Comparison of ENCODE assay signal across 10 cellular contexts in the genomic region with DNA sequence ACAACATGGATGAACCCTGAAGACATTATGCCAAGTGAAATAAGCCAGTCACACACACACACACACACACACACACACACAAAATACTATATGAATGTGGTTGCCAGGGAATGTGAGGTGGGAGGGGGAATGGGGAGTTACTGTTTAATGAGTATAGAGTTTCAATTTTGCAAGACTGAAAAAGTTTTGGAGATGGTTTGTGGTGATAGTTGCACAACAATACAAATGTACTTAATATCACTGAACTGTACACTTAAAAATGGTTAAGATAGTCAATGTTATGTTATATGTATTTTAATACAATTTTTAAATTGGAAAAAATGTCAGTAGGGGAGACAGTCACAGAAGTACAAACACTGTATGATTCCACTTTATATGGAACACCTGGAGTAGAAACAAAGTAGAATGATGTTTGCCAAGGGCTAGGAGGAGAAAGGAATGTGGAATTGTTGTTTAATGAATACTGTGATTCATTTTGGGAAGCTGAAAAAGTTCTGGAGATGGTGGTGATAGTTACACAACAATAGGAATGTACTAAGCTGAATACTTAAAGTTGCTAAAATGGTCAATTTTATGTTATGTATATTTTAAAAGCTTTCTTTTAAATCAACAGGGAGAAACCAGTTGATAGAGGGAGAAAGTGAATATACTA.
DNase-seq lines count a peak whose midpoint lies in the region; ATAC-seq and TF ChIP-seq lines count a peak whose summit lies in the region.
"Had no signal": no experiment of that assay in that cellular context is flagged by ENCODE, and none has a peak within 500 bp of the region (broad histone marks: within the 10 kb centered on the region; RNA-seq: fewer than 3 reads in every experiment).

No MANE protein-coding gene starts in this region.

- H3K27me3 Mint-ChIP-seq in CD4-positive, alpha-beta memory T cell = no peaks in the 10 kb centered on the region

- peak overlapping the region; percentile 71 for H3K4me2 ChIP-seq in MM.1S (ENCODE audit: low read depth, low read length)

- peaks cover 0 to 5% (median 0%) of the 10 kb centered on the region in 8 donors for H3K9me3 Mint-ChIP-seq in CD4-positive, alpha-beta memory T cell

- DNase-seq in CD4-positive, alpha-beta memory T cell = no peak
- peak; percentile 30 for DNase-seq in MM.1S
- DNase-seq in astrocyte of the spinal cord (ENCODE audit: low read depth, low spot score) = peak; percentile 44
- peak; percentile 39 for DNase-seq in lung (ENCODE audit: low spot score)
- no peak for DNase-seq in G401 (ENCODE audit: low spot score)
- no peak for DNase-seq in activated CD4-positive, alpha-beta T cell treated with anti-CD3 and anti-CD28 coated beads, Interleukin-2, amount 50 U/mL, for 4 hours
- DNase-seq: NCI-H1105 treated with DMSO at 0.1 percent for 48 hours, right cardiac atrium had no signal

- peaks cover 56% of the 10 kb centered on the region for H3K4me1 ChIP-seq in CD4-positive, alpha-beta memory T cell (ENCODE audit: insufficient read depth, low read length)
- H3K4me1 ChIP-seq in MM.1S (ENCODE audit: low read length) (peaks cover 85% of the 10 kb centered on the region), lung (ENCODE audit: control insufficient read depth in 2 of 2, insufficient read depth in 2 of 2, low read length in 2 of 2) (peaks cover 4 to 24% of the 10 kb centered on the region in 2 donors)

- H2AFZ ChIP-seq in MM.1S (ENCODE audit: low read length) = no peak overlapping the region

- no peaks in the 10 kb centered on the region for H3K27me3 ChIP-seq in CD4-positive, alpha-beta memory T cell (ENCODE audit: insufficient read depth, low read length)
- H3K27me3 ChIP-seq in MM.1S (replicated peaks; ENCODE audit: insufficient read depth, low read length) = no peaks in the 10 kb centered on the region
- no peaks in the 10 kb centered on the region for H3K27me3 ChIP-seq in lung (ENCODE audit: control insufficient read depth, insufficient read depth)

- POLR2A ChIA-PET in CD4-positive, alpha-beta memory T cell (lab: Charles Lee; ENCODE audit: partially characterized antibody) = interaction anchor here (0.9 to 1.8 kb wide), 2 partner anchors 35 to 213 kb away, joined by 3 to 10 read pairs; no protein-coding TSS in a partner anchor

- peak overlapping the region in 5 of 8 donors; percentile 29 to 66 (median 54) for H3K4me3 Mint-ChIP-seq in CD4-positive, alpha-beta memory T cell

- ATAC-seq in lung (ENCODE audit: insufficient read depth, low FRiP score) (peak; percentile 8), HG03135 (IDR thresholded peaks at IDR 0.05; ENCODE audit: unreplicated experiment) (no peak), HG02571 (IDR thresholded peaks at IDR 0.05; ENCODE audit: unreplicated experiment) (no peak)
- ATAC-seq: right cardiac atrium had no signal

- H4K20me1 ChIP-seq in MM.1S (ENCODE audit: insufficient read depth, low read length) = no peaks in the 10 kb centered on the region

- in situ Hi-C loops in astrocyte of the spinal cord (cut with HindIII; ENCODE audit: low sequenced_read_pairs) = no loop called here
- in situ Hi-C loops in G401 (cut with HindIII; ENCODE audit: low sequenced_read_pairs) = no loop called here

- H3F3A ChIP-seq in MM.1S (ENCODE audit: insufficient read depth, low read length) = peaks cover 68% of the 10 kb centered on the region

- H3K9me2 ChIP-seq in MM.1S (replicated peaks; ENCODE audit: insufficient read depth, low read length) = no peaks in the 10 kb centered on the region

- CTCF ChIA-PET in CD4-positive, alpha-beta memory T cell (lab: Charles Lee; ENCODE audit: partially characterized antibody) = interaction anchor here (1.2 kb wide), 1 partner anchor 154 kb away, joined by 3 read pairs; no protein-coding TSS in a partner anchor

- H3K9me3 ChIP-seq in CD4-positive, alpha-beta memory T cell (ENCODE audit: control insufficient read depth in 1 of 2, low read length in 2 of 2) = no peaks in the 10 kb centered on the region
- H3K9me3 ChIP-seq in MM.1S (replicated peaks; ENCODE audit: insufficient read depth, low read length) = no peaks in the 10 kb centered on the region
- H3K9me3 ChIP-seq in lung (ENCODE audit: control insufficient read depth in 2 of 2, insufficient read depth in 1 of 2, low read length in 1 of 2) = peaks cover 0 to 6% of the 10 kb centered on the region in 2 donors

- no peak for TF ChIP-seq CTCF in MM.1S (IDR thresholded peaks at IDR 0.05; ENCODE audit: low read length)
- no peak for TF ChIP-seq CTCF in astrocyte of the spinal cord (IDR thresholded peaks at IDR 0.05; ENCODE audit: low read depth, low read length)
- TF ChIP-seq CTCF in lung (IDR thresholded peaks at IDR 0.05; ENCODE audit: control extremely low read depth, extremely low read depth) = no peak

- peaks cover 82% of the 10 kb centered on the region for H3K79me2 ChIP-seq in MM.1S (ENCODE audit: low read length)

- intact Hi-C loops in CD4-positive, alpha-beta memory T cell (cut with micrococcal nuclease) = loop anchor here (2.0 to 10.0 kb wide), 3 partner anchors 14 to 58 kb away; no protein-coding TSS in a partner anchor

- peak overlapping the region; percentile 45 to 89 (median 87) for H3K27ac Mint-ChIP-seq in CD4-positive, alpha-beta memory T cell

- H3K27ac ChIP-seq in CD4-positive, alpha-beta memory T cell (ENCODE audit: low read depth, low read length) = peak overlapping the region; percentile 6
- peak overlapping the region; percentile 94 for H3K27ac ChIP-seq in MM.1S (ENCODE audit: low read length)
- peak overlapping the region in 1 of 2 donors; percentile 78 for H3K27ac ChIP-seq in lung (ENCODE audit: low read depth in 1 of 2, low read length in 1 of 2)

- peaks cover 60% of the 10 kb centered on the region for H3K36me3 ChIP-seq in CD4-positive, alpha-beta memory T cell (ENCODE audit: insufficient read depth, low read length)
- H3K36me3 ChIP-seq in MM.1S (replicated peaks; ENCODE audit: insufficient read depth, low read length) = peaks cover 23% of the 10 kb centered on the region
- peaks cover 7 to 9% of the 10 kb centered on the region in 2 donors for H3K36me3 ChIP-seq in lung (ENCODE audit: control insufficient read depth in 2 of 2, insufficient read depth in 2 of 2, low read length in 2 of 2)

- peaks cover 71 to 85% of the 10 kb centered on the region in 2 donors for H3K36me3 Mint-ChIP-seq in CD4-positive, alpha-beta memory T cell

- peak overlapping the region; percentile 80; the same call in 1 of the 2 replicates for H3K9ac ChIP-seq in MM.1S (ENCODE audit: low read length)

- peaks cover 50 to 80% (median 64%) of the 10 kb centered on the region in 4 donors for H3K4me1 Mint-ChIP-seq in CD4-positive, alpha-beta memory T cell

- H3K4me3 ChIP-seq in CD4-positive, alpha-beta memory T cell (ENCODE audit: low read length in 2 of 2) = no peak overlapping the region
- H3K4me3 ChIP-seq in MM.1S (ENCODE audit: low read length) (0 out of 2 replicates have a peak overlapping the region, but pooled peaks have one; percentile 2), astrocyte of the spinal cord (ENCODE audit: low read depth, low read length) (no peak overlapping the region), lung (no peak overlapping the region)

Comparison
In these comparisons a context has a peak if more than half of its experiments do, and no peak if none do; other contexts are left out.
1. DNase-seq: peak in MM.1S (single experiment), astrocyte of the spinal cord (single experiment) and lung (single experiment); none in CD4-positive, alpha-beta memory T cell (0 of 5), G401 (single experiment) and activated CD4-positive, alpha-beta T cell treated with anti-CD3 and anti-CD28 coated beads, Interleukin-2, amount 50 U/mL, for 4 hours (0 of 2).